ENCODE assay signal across 1 cellular context in the genomic region with DNA sequence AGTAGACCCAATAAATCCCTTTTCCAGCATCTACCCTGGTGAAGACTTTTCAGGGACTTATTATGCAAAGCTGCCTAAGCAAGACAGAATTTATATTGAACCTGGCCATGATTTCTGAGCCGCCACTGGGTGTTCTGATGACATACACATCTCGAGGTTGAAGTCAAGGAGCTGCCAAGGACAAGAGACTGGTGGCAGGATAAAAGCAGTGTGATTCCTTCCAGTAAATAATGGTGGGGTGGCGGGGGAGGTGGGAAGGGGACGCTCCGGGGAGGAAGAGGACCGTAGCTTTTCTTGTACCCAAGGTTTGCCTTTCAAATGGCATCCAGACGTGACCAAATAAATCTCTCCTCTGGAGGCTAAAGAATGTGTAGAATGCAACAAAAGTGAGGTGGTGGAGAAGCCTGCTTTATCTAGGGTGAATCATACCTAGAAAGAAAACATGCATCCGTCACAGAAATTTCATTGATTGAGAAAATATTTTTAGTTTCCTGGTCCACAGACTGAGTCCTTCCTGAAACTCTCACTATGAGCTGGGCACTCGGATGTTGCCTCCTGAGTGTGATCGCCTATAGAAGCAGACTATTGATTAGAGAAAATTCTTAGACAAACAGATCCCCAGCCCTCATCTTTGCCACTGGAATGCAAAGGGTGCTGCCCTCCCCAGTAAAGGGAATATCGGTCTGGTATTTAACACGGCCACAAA.
TF ChIP-seq lines count a peak whose summit lies in the region.

No MANE protein-coding gene starts in this region.

TF ChIP-seq in HepG2, 621 proteins besides CTCF, POLR2A, EP300 and RAD21 (continued from another document):
- TF ChIP-seq TBL1XR1 (IDR thresholded peaks at IDR 0.05; ENCODE audit: borderline replicate concordance, low read length, partially characterized antibody) (peak; percentile 73), POGZ (CRISPR knock-in tag; IDR thresholded peaks at IDR 0.05) (peak; percentile 57), SIN3B (IDR thresholded peaks at IDR 0.05; ENCODE audit: low read length) (no peak), NR1H2 (CRISPR knock-in tag; IDR thresholded peaks at IDR 0.05; ENCODE audit: borderline replicate concordance, low read depth) (no peak), ATF7-NPFF (CRISPR knock-in tag; IDR thresholded peaks at IDR 0.05; ENCODE audit: low read depth) (no peak), FOXA3 (CRISPR knock-in tag; IDR thresholded peaks at IDR 0.05) (peak; percentile 14; the same call in 1 of the 2 replicates), JARID2 (CRISPR knock-in tag; IDR thresholded peaks at IDR 0.05; ENCODE audit: insufficient replicate concordance) (no peak), SOX13 (IDR thresholded peaks at IDR 0.05) (no peak), SOX13 (CRISPR knock-in tag; conservative IDR thresholded peaks at IDR 0.05 in 1 of 2, IDR thresholded peaks at IDR 0.05 in 1 of 2) (peak in 1 of 2 experiments; percentile 29; a peak in 1 of 4 replicates), PITX1 (CRISPR knock-in tag; IDR thresholded peaks at IDR 0.05) (peak; percentile 88), RARA (CRISPR knock-in tag; IDR thresholded peaks at IDR 0.05) (peak; percentile 78), PRMT3 (CRISPR knock-in tag; IDR thresholded peaks at IDR 0.05; ENCODE audit: borderline replicate concordance, low read depth) (no peak), ZNF788 (CRISPR knock-in tag; IDR thresholded peaks at IDR 0.05; ENCODE audit: borderline replicate concordance) (peak; percentile 36; the same call in 1 of the 2 replicates), ZNF160 (CRISPR knock-in tag; IDR thresholded peaks at IDR 0.05) (no peak), TEAD3 (CRISPR knock-in tag; optimal IDR thresholded peaks at IDR 0.05; ENCODE audit: borderline replicate concordance) (peak; percentile 71)
- TF ChIP-seq, protein P1, sequence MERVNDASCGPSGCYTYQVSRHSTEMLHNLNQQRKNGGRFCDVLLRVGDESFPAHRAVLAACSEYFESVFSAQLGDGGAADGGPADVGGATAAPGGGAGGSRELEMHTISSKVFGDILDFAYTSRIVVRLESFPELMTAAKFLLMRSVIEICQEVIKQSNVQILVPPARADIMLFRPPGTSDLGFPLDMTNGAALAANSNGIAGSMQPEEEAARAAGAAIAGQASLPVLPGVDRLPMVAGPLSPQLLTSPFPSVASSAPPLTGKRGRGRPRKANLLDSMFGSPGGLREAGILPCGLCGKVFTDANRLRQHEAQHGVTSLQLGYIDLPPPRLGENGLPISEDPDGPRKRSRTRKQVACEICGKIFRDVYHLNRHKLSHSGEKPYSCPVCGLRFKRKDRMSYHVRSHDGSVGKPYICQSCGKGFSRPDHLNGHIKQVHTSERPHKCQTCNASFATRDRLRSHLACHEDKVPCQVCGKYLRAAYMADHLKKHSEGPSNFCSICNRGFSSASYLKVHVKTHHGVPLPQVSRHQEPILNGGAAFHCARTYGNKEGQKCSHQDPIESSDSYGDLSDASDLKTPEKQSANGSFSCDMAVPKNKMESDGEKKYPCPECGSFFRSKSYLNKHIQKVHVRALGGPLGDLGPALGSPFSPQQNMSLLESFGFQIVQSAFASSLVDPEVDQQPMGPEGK (CRISPR knock-in tag; IDR thresholded peaks at IDR 0.05): peak; percentile 92
- TF ChIP-seq, protein P2, sequence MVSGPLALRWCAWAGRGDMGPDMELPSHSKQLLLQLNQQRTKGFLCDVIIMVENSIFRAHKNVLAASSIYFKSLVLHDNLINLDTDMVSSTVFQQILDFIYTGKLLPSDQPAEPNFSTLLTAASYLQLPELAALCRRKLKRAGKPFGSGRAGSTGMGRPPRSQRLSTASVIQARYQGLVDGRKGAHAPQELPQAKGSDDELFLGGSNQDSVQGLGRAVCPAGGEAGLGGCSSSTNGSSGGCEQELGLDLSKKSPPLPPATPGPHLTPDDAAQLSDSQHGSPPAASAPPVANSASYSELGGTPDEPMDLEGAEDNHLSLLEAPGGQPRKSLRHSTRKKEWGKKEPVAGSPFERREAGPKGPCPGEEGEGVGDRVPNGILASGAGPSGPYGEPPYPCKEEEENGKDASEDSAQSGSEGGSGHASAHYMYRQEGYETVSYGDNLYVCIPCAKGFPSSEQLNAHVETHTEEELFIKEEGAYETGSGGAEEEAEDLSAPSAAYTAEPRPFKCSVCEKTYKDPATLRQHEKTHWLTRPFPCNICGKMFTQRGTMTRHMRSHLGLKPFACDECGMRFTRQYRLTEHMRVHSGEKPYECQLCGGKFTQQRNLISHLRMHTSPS (CRISPR knock-in tag; IDR thresholded peaks at IDR 0.05; ENCODE audit: low read depth): no peak; the same call in 1 of the 2 replicates
